Comparison of ENCODE assay signal across 20 cellular contexts in the genomic region with DNA sequence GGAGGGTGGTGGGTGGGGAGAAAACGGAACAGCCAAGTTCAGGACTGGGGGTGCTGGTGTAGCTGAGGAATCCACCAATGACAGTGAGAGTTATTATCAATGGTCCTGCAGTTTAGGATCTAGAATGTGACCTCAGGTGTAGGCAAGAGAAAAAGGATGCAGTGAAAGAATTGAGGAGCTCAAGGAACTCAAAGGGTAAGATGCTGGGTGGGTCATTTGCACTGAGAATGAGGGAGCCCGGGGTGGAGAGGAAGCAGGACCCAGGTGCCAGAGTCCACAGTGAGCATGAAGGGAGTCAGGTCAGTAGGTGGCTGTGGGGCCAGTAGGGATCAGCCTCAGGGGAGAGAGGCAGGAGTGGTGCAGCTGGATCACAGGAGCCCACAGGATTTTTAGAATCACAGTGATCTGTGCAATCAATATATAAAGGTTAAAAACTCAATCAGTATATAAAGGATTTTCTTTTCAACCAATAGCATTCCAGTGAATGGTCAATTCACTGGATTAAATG. TPM values are rescaled to one million over a fixed set of nuclear protein-coding genes. Genes with fewer than 3 reads are reported as not detected.
DNase-seq lines count a peak whose midpoint lies in the region; ATAC-seq and TF ChIP-seq lines count a peak whose summit lies in the region.
"Had no signal": no experiment of that assay in that cellular context is flagged by ENCODE, and none has a peak within 500 bp of the region (broad histone marks: within the 10 kb centered on the region; RNA-seq: fewer than 3 reads in every experiment).

No MANE protein-coding gene starts in this region.

- in situ Hi-C loops in IMR-90 (cut with MboI; ENCODE audit: low sequenced_read_pairs) = no loop called here

- H3K4me1 ChIP-seq in IMR-90 (ENCODE audit: control insufficient read depth, insufficient read depth, low read length) = peaks cover 23% of the 10 kb centered on the region
- peaks cover 15 to 49% of the 10 kb centered on the region in 2 donors for H3K4me1 ChIP-seq in ascending aorta
- peaks cover 48% of the 10 kb centered on the region for H3K4me1 ChIP-seq in mesenchymal stem cell (ENCODE audit: control insufficient read depth, insufficient read depth, low read depth, low read length)

- peak overlapping the region; percentile 100 for H2BK20ac ChIP-seq in IMR-90 (ENCODE audit: low read depth, low read length)

- TF ChIP-seq POLR2A in IMR-90 (IDR thresholded peaks at IDR 0.05; ENCODE audit: low read depth, low read length) = no peak

- H3K23ac ChIP-seq in IMR-90 (ENCODE audit: low read depth, low read length) (peak overlapping the region; percentile 93), mesenchymal stem cell (ENCODE audit: low read length in 2 of 2) (no peak overlapping the region)

- H3K9me1 ChIP-seq in IMR-90 (ENCODE audit: insufficient read depth, low read length) = peaks cover 29% of the 10 kb centered on the region

- WGBS in IMR-90 (ENCODE audit: extremely low coverage in 2 of 2, insufficient read length in 1 of 2), 2 experiments = 88% methylated on average over 1 of the region's 2 CpGs; no CpG with 5 or more reads in 1 of the 2 experiments
- 91% methylated on average over 2 of the region's 2 CpGs for WGBS in mesenchymal stem cell

- TF ChIP-seq CTCF in IMR-90 (conservative IDR thresholded peaks at IDR 0.05; ENCODE audit: low read depth, low read length) (no peak), ascending aorta (IDR thresholded peaks at IDR 0.05) (no peak), type B pancreatic cell (conservative IDR thresholded peaks at IDR 0.05) (no peak)

- no peak overlapping the region for H3K4me2 ChIP-seq in IMR-90 (ENCODE audit: low read depth, low read length)
- no peak overlapping the region for H3K4me2 ChIP-seq in mesenchymal stem cell (ENCODE audit: low read length, poor library complexity, severe bottlenecking)

- peaks cover 0 to 17% of the 10 kb centered on the region in 2 experiments; a peak in 2 of 4 replicates for H3K79me1 ChIP-seq in IMR-90 (ENCODE audit: low read depth in 1 of 2, low read length in 2 of 2)
- no peaks in the 10 kb centered on the region for H3K79me1 ChIP-seq in mesenchymal stem cell (replicated peaks; ENCODE audit: low read length, poor library complexity, severe bottlenecking)

- H2BK15ac ChIP-seq in IMR-90 (ENCODE audit: low read depth, low read length) (peak overlapping the region; percentile 89; the same call in 2 of the 3 replicates), mesenchymal stem cell (ENCODE audit: low read depth, poor library complexity, severe bottlenecking) (no peak overlapping the region)

- H3K9me3 ChIP-seq in IMR-90 (ENCODE audit: control insufficient read depth, insufficient read depth, low read length) = no peaks in the 10 kb centered on the region
- no peaks in the 10 kb centered on the region for H3K9me3 ChIP-seq in ascending aorta
- H3K9me3 ChIP-seq in mesenchymal stem cell (ENCODE audit: control insufficient read depth, low read length) = peaks cover 3% of the 10 kb centered on the region

- peak overlapping the region; percentile 6 for H3K27ac Mint-ChIP-seq in type B pancreatic cell
- H3K27ac Mint-ChIP-seq: activated CD4-positive, alpha-beta memory T cell treated with anti-CD3 and anti-CD28 coated beads, Interleukin-2, amount 10 ng/mL, durations not matched to agents 7 days and 5 days; CD8-positive, alpha-beta memory T cell; dendritic cell treated with granulocyte-macrophage colony-stimulating factor and Interleukin-4, amounts not matched to agents 40 ng/mL and 50 ng/mL, for 4 days; natural killer cell treated with Interleukin-12 subunit alpha and Interleukin-12 subunit beta and Interleukin-15 and Interleukin-18, amount 100 ng/mL, for 72 hours; stimulated activated memory B cell treated with anti-CD40 and anti-IgM and Interleukin-4, amounts not matched to agents 10 μg/mL and 1 μg/mL and 100 μg/mL, for 72 hours had no signal

- H2BK5ac ChIP-seq in IMR-90 (ENCODE audit: low read depth, low read length, poor library complexity, severe bottlenecking) (peak overlapping the region; percentile 89), mesenchymal stem cell (ENCODE audit: low read depth, low read length, poor library complexity, severe bottlenecking) (no peak overlapping the region)

- H3K4me3 Mint-ChIP-seq in type B pancreatic cell = peak overlapping the region; percentile 52
- H3K4me3 Mint-ChIP-seq: activated CD4-positive, alpha-beta memory T cell treated with anti-CD3 and anti-CD28 coated beads, Interleukin-2, amount 10 ng/mL, durations not matched to agents 7 days and 5 days; CD8-positive, alpha-beta memory T cell; dendritic cell treated with granulocyte-macrophage colony-stimulating factor and Interleukin-4, amounts not matched to agents 40 ng/mL and 50 ng/mL, for 4 days; mesothelial cell of epicardium; natural killer cell treated with Interleukin-12 subunit alpha and Interleukin-12 subunit beta and Interleukin-15 and Interleukin-18, amount 100 ng/mL, for 72 hours; stimulated activated memory B cell treated with anti-CD40 and anti-IgM and Interleukin-4, amounts not matched to agents 10 μg/mL and 1 μg/mL and 100 μg/mL, for 72 hours had no signal

- H4K8ac ChIP-seq in IMR-90 (ENCODE audit: low read depth in 2 of 2, low read length in 2 of 2) (peak overlapping the region; percentile 85 to 93), mesenchymal stem cell (ENCODE audit: low read length) (no peak overlapping the region)

- intact Hi-C loops in IMR-90 (cut with micrococcal nuclease) = loop anchor here (5.0 kb wide), 1 partner anchor 47 kb away; no protein-coding TSS in a partner anchor
- intact Hi-C loops in ascending aorta (cut with DNase I) = loop anchor here (1.0 to 2.0 kb wide), 2 partner anchors 15 to 50 kb away; no protein-coding TSS in a partner anchor

- H3K9me3 Mint-ChIP-seq in type B pancreatic cell = no peaks in the 10 kb centered on the region
- H3K9me3 Mint-ChIP-seq: activated CD4-positive, alpha-beta memory T cell treated with anti-CD3 and anti-CD28 coated beads, Interleukin-2, amount 10 ng/mL, durations not matched to agents 7 days and 5 days; dendritic cell treated with granulocyte-macrophage colony-stimulating factor and Interleukin-4, amounts not matched to agents 40 ng/mL and 50 ng/mL, for 4 days; natural killer cell treated with Interleukin-12 subunit alpha and Interleukin-12 subunit beta and Interleukin-15 and Interleukin-18, amount 100 ng/mL, for 72 hours; stimulated activated memory B cell treated with anti-CD40 and anti-IgM and Interleukin-4, amounts not matched to agents 10 μg/mL and 1 μg/mL and 100 μg/mL, for 72 hours had no signal

- H2BK120ac ChIP-seq in IMR-90 (ENCODE audit: low read depth, low read length) (peak overlapping the region; percentile 100), mesenchymal stem cell (ENCODE audit: low read depth, low read length) (no peak overlapping the region)

- H3K14ac ChIP-seq in IMR-90 (replicated peaks; ENCODE audit: low read depth, low read length) (peak overlapping the region; percentile 74), mesenchymal stem cell (ENCODE audit: low read length in 2 of 2) (no peak overlapping the region)

- H4K5ac ChIP-seq in IMR-90 (ENCODE audit: low read depth, low read length) = peak overlapping the region; percentile 88

- H3K18ac ChIP-seq in IMR-90 (ENCODE audit: low read depth, low read length) (peak overlapping the region; percentile 67), mesenchymal stem cell (ENCODE audit: low read depth in 1 of 2, low read length in 2 of 2) (peak overlapping the region in 1 of 2 experiments; percentile 18)

- POLR2A ChIA-PET in IMR-90 (lab: Charles Lee; ENCODE audit: unreplicated experiment) = no interaction called here

- CTCF ChIA-PET in IMR-90 (lab: Yijun Ruan, JAX) = no interaction called here

- no TSS peak for BruUV-seq in IMR-90 (replicated peaks; lab: Mats Ljungman, UMichigan)

- no peak overlapping the region for H2BK12ac ChIP-seq in mesenchymal stem cell (ENCODE audit: low read length in 2 of 2)

- TF ChIP-seq RAD21 in IMR-90 (IDR thresholded peaks at IDR 0.05; ENCODE audit: low read length) = no peak

- peak overlapping the region; percentile 82 for H3K27ac ChIP-seq in IMR-90 (ENCODE audit: insufficient read depth, low read length)
- H3K27ac ChIP-seq in ascending aorta = peak overlapping the region; percentile 74 to 83
- H3K27ac ChIP-seq in mesenchymal stem cell (ENCODE audit: low read length, poor library complexity, severe bottlenecking) = peak overlapping the region; percentile 58

- H2AK5ac ChIP-seq in IMR-90 (ENCODE audit: low read depth, low read length) (peak overlapping the region; percentile 94), mesenchymal stem cell (ENCODE audit: low read length, severe bottlenecking) (peak overlapping the region; percentile 89)

- H3K27me3 ChIP-seq in IMR-90 (ENCODE audit: control insufficient read depth, insufficient read depth, low read length) = no peaks in the 10 kb centered on the region
- H3K27me3 ChIP-seq in ascending aorta = peaks cover 4% of the 10 kb centered on the region
- H3K27me3 ChIP-seq in mesenchymal stem cell (ENCODE audit: control insufficient read depth in 1 of 2, insufficient read depth in 1 of 2, low read length in 2 of 2) = peaks cover 8 to 24% of the 10 kb centered on the region in 2 experiments

- H3K9ac ChIP-seq in IMR-90 (ENCODE audit: low read depth, low read length) (0 out of 2 replicates have a peak overlapping the region, but pooled peaks have one; percentile 30), mesenchymal stem cell (ENCODE audit: low read length) (no peak overlapping the region)

- no peak for DNase-seq in IMR-90
- DNase-seq in ascending aorta (ENCODE audit: low spot score in 2 of 2) = no peak
- DNase-seq in mesenchymal stem cell = no peak
- DNase-seq in type B pancreatic cell (ENCODE audit: extremely low spot score, unreplicated experiment) = no peak
- no peak for DNase-seq in GDM1 (lab: John Stamatoyannopoulos, UW)
- DNase-seq: activated CD4-positive, alpha-beta memory T cell treated with anti-CD3 and anti-CD28 coated beads, Interleukin-2, amount 10 ng/mL, durations not matched to agents 7 days and 5 days; activated gamma-delta T cell treated with Interleukin-2 at 50 U/mL for 16 hours; AML-193; CD8-positive, alpha-beta memory T cell; NCI-H146; NCI-H526 had no signal

- H2AK9ac ChIP-seq in IMR-90 (replicated peaks; ENCODE audit: low read depth, low read length, poor library complexity) = peak overlapping the region; percentile 12

- peak overlapping the region; percentile 80 for H3K56ac ChIP-seq in IMR-90 (ENCODE audit: extremely low read depth, insufficient read depth, low read length)

- no peaks in the 10 kb centered on the region for H3K36me3 Mint-ChIP-seq in type B pancreatic cell
- H3K36me3 Mint-ChIP-seq: CD8-positive, alpha-beta memory T cell; mesothelial cell of epicardium; natural killer cell treated with Interleukin-12 subunit alpha and Interleukin-12 subunit beta and Interleukin-15 and Interleukin-18, amount 100 ng/mL, for 72 hours; stimulated activated memory B cell treated with anti-CD40 and anti-IgM and Interleukin-4, amounts not matched to agents 10 μg/mL and 1 μg/mL and 100 μg/mL, for 72 hours had no signal

- no peaks in the 10 kb centered on the region for H3K36me3 ChIP-seq in IMR-90 (ENCODE audit: control insufficient read depth, insufficient read depth, low read length)
- H3K36me3 ChIP-seq in ascending aorta = no peaks in the 10 kb centered on the region
- peaks cover 0 to 5% of the 10 kb centered on the region in 2 experiments for H3K36me3 ChIP-seq in mesenchymal stem cell (ENCODE audit: control insufficient read depth in 1 of 2, insufficient read depth in 2 of 2, low read depth in 1 of 2, low read length in 2 of 2)

- peak; percentile 32 for ATAC-seq in IMR-90 (ENCODE audit: low read depth)
- no peak for ATAC-seq in GM18870 (IDR thresholded peaks at IDR 0.05; ENCODE audit: unreplicated experiment)
- ATAC-seq in HG03565 (IDR thresholded peaks at IDR 0.05; ENCODE audit: unreplicated experiment) = no peak
- ATAC-seq: left lobe of liver; natural killer cell treated with Interleukin-12 subunit alpha and Interleukin-12 subunit beta and Interleukin-15 and Interleukin-18, amount 100 ng/mL, for 72 hours; stimulated activated memory B cell treated with anti-CD40 and anti-IgM and Interleukin-4, amounts not matched to agents 10 μg/mL and 1 μg/mL and 100 μg/mL, for 72 hours had no signal

- no peak overlapping the region for H3K4me3 ChIP-seq in IMR-90 (ENCODE audit: insufficient read depth, low read depth, low read length)
- H3K4me3 ChIP-seq in ascending aorta = no peak overlapping the region
- H3K4me3 ChIP-seq in mesenchymal stem cell (ENCODE audit: insufficient read depth in 1 of 2, low read depth in 1 of 2, low read length in 2 of 2) = no peak overlapping the region

- dilution Hi-C loops in IMR-90 (cut with HindIII; ENCODE audit: low sequenced_read_pairs, unreplicated experiment) = no loop called here

- H3K4me1 Mint-ChIP-seq in type B pancreatic cell (ENCODE audit: unreplicated experiment) = peaks cover 23% of the 10 kb centered on the region
- H3K4me1 Mint-ChIP-seq: activated CD4-positive, alpha-beta memory T cell treated with anti-CD3 and anti-CD28 coated beads, Interleukin-2, amount 10 ng/mL, durations not matched to agents 7 days and 5 days; stimulated activated memory B cell treated with anti-CD40 and anti-IgM and Interleukin-4, amounts not matched to agents 10 μg/mL and 1 μg/mL and 100 μg/mL, for 72 hours had no signal

- H3K27me3 Mint-ChIP-seq in type B pancreatic cell = peaks cover 48% of the 10 kb centered on the region

- H2AFZ ChIP-seq in IMR-90 (replicated peaks; ENCODE audit: low read length, poor library complexity) (peak overlapping the region; percentile 80), mesenchymal stem cell (ENCODE audit: low read depth, low read length) (no peak overlapping the region)

- H3K4ac ChIP-seq in IMR-90 (ENCODE audit: low read depth, low read length) (peak overlapping the region; percentile 99), mesenchymal stem cell (ENCODE audit: low read depth in 1 of 2, low read length in 2 of 2) (no peak overlapping the region)

- peak overlapping the region; percentile 98 for H4K91ac ChIP-seq in IMR-90 (ENCODE audit: insufficient read depth, low read depth, low read length)
- no peak overlapping the region for H4K91ac ChIP-seq in mesenchymal stem cell (ENCODE audit: low read length)

- no peaks in the 10 kb centered on the region for H4K20me1 ChIP-seq in IMR-90 (ENCODE audit: insufficient read depth, low read length)

RNA-seq across cellular contexts. Expression of gene KRT7, which starts 3.2 kb away (rescaled TPM):
- total RNA-seq in IMR-90 (2012; rRNA removed) = 0.54 and 1.4 TPM in 2 replicates
- 1.4 and 1.7 TPM in 2 replicates for polyA plus RNA-seq in IMR-90 (2012; rRNA removed)
- 2.5 and 3.4 TPM in 2 replicates for polyA plus RNA-seq in IMR-90 (2012; cell fraction: cytosol; rRNA removed)
- 0.60 and 1.7 TPM in 2 replicates for polyA plus RNA-seq in IMR-90 (2012; cell fraction: nucleus; rRNA removed; ENCODE audit: low replicate concordance)
- 153 TPM for total RNA-seq in ascending aorta
- 5.1 TPM for polyA plus RNA-seq in mesenchymal stem cell (2013, experiment 1 of 2)
- polyA plus RNA-seq in mesenchymal stem cell (2013, experiment 2 of 2) = 5.7 TPM
- total RNA-seq in type B pancreatic cell (ENCODE audit: low replicate concordance) = 125 and 293 TPM in 2 replicates
- total RNA-seq: skeletal muscle tissue, temporal lobe had no signal
- polyA plus RNA-seq: CD8-positive, alpha-beta memory T cell had no signal

RNA-seq across cellular contexts. Expression of gene KRT80, which starts 38.1 kb away (rescaled TPM):
- 0.54 and 0.56 TPM in 2 replicates for total RNA-seq in IMR-90 (2012; rRNA removed)
- polyA plus RNA-seq in IMR-90 (2012; rRNA removed) = 3.4 TPM in 2 replicates
- polyA plus RNA-seq in IMR-90 (2012; cell fraction: cytosol; rRNA removed) = 1.2 and 2.4 TPM in 2 replicates
- polyA plus RNA-seq in IMR-90 (2012; cell fraction: nucleus; rRNA removed; ENCODE audit: low replicate concordance) = 14.7 and 18.0 TPM in 2 replicates
- not detected for total RNA-seq in ascending aorta
- polyA plus RNA-seq in mesenchymal stem cell (2013, experiment 1 of 2) = 0.72 TPM
- polyA plus RNA-seq in mesenchymal stem cell (2013, experiment 2 of 2) = 0.84 TPM
- total RNA-seq in type B pancreatic cell (ENCODE audit: low replicate concordance) = 23.1 and 65.1 TPM in 2 replicates
- total RNA-seq: activated CD4-positive, alpha-beta memory T cell treated with anti-CD3 and anti-CD28 coated beads, Interleukin-2, amount 10 ng/mL, durations not matched to agents 7 days and 5 days; CD8-positive, alpha-beta memory T cell; natural killer cell treated with Interleukin-12 subunit alpha and Interleukin-12 subunit beta and Interleukin-15 and Interleukin-18, amount 100 ng/mL, for 72 hours had no signal
- polyA plus RNA-seq: CD8-positive, alpha-beta memory T cell had no signal

RNA-seq across cellular contexts. Expression of gene KRT86, which starts 44.6 kb away (rescaled TPM):
- total RNA-seq in IMR-90 (2012; rRNA removed) (not detected in 2 replicates), ascending aorta (0.96 TPM), type B pancreatic cell (ENCODE audit: low replicate concordance) (0.14 TPM in 1 of 2 replicates, not detected in the other)
- polyA plus RNA-seq in IMR-90 (2012; rRNA removed) = 0.06 TPM in 1 of 2 replicates, not detected in the other
- 0.01 TPM in 1 of 2 replicates, not detected in the other for polyA plus RNA-seq in IMR-90 (2012; cell fraction: cytosol; rRNA removed)
- 0.03 TPM in 1 of 2 replicates, not detected in the other for polyA plus RNA-seq in IMR-90 (2012; cell fraction: nucleus; rRNA removed; ENCODE audit: low replicate concordance)
- 0.01 TPM for polyA plus RNA-seq in mesenchymal stem cell (2013, experiment 1 of 2)
- not detected for polyA plus RNA-seq in mesenchymal stem cell (2013, experiment 2 of 2)
- total RNA-seq: left lobe of liver had no signal
- polyA plus RNA-seq: CD8-positive, alpha-beta memory T cell had no signal

Comparison
In these comparisons a context has a peak if more than half of its experiments do, and no peak if none do; other contexts are left out.
1. RNA of gene KRT7, which starts 3.2 kb away (total RNA-seq): 153 TPM in ascending aorta (single experiment) and 125 to 293 TPM in type B pancreatic cell; 0.54 to 1.4 TPM in IMR-90; every median in the first group is over 10 times any median in the second.
2. RNA of gene KRT80, which starts 38.1 kb away (total RNA-seq): 23.1 to 65.1 TPM in type B pancreatic cell; 0.54 to 0.56 TPM in IMR-90 and not detected in ascending aorta (single experiment); every median in the first group is over 10 times any median in the second.
3. Peak in every context shown above with its lines, with median percentiles within 50 percentile points of each other: H3K27ac ChIP-seq.